9 cellular contexts compared by ENCODE assay signal in genomic region chr19:52961981-52962380, GRCh38. TPM values are rescaled to one million over a fixed set of nuclear protein-coding genes. Genes with fewer than 3 reads are reported as not detected.
DNase-seq lines count a peak whose midpoint lies in the region; ATAC-seq, FAIRE-seq and TF ChIP-seq lines count a peak whose summit lies in the region.
"Had no signal": no experiment of that assay in that cellular context is flagged by ENCODE, and none has a peak within 500 bp of the region (broad histone marks: within the 10 kb centered on the region; RNA-seq: fewer than 3 reads in every experiment).

No MANE protein-coding gene starts in this region.

- no peak overlapping the region for H2BK5ac ChIP-seq in H1 (ENCODE audit: low read depth, low read length)

- no peak overlapping the region for H3K18ac ChIP-seq in H1 (ENCODE audit: extremely low read depth, low read length)

- H4K5ac ChIP-seq in H1 (ENCODE audit: insufficient read length, low read depth, low read length), result no peak overlapping the region

- no peak for TF ChIP-seq RAD21 in H1 (IDR thresholded peaks at IDR 0.05 in 1 of 2, conservative IDR thresholded peaks at IDR 0.05 in 1 of 2; ENCODE audit: low read depth in 2 of 2, low read length in 2 of 2)

- no peaks in the 10 kb centered on the region for H3K27me3 ChIP-seq in CD4-positive, alpha-beta T cell (ENCODE audit: control insufficient read depth, insufficient read depth, low read length)
- H3K27me3 ChIP-seq in H1 (replicated peaks in 1 of 4; ENCODE audit: control insufficient read depth in 3 of 4, extremely low read depth in 1 of 4, insufficient read depth in 3 of 4, low read length in 3 of 4), result no peaks in the 10 kb centered on the region
- H3K27me3 ChIP-seq in neural progenitor cell, result no peaks in the 10 kb centered on the region

- peaks cover 42% of the 10 kb centered on the region for H3K9me3 ChIP-seq in CD4-positive, alpha-beta T cell (ENCODE audit: control insufficient read depth, low read length)
- H3K9me3 ChIP-seq in H1 (ENCODE audit: insufficient read depth in 2 of 2, low read depth in 1 of 2, low read length in 1 of 2), result 0 out of 4 replicates have a peak, but pooled peaks cover 0 to 3% of the 10 kb centered on the region in 2 experiments
- no peaks in the 10 kb centered on the region for H3K9me3 ChIP-seq in neural progenitor cell (ENCODE audit: low read depth)

- H2AFZ ChIP-seq in H1 (ENCODE audit: low read length) (peak overlapping the region; percentile 72; the same call in 1 of the 2 replicates), neural progenitor cell (replicated peaks) (peak overlapping the region; percentile 81)

- H3K14ac ChIP-seq in H1 (ENCODE audit: insufficient read length), result no peak overlapping the region

- H3K4me3 Mint-ChIP-seq in CD4-positive, alpha-beta T cell, result peak overlapping the region; percentile 97
- H3K4me3 Mint-ChIP-seq in neural progenitor cell, result peak overlapping the region; percentile 95

- H2BK15ac ChIP-seq in H1 (ENCODE audit: low read length), result no peak overlapping the region

- H3K4me1 ChIP-seq in H1 (replicated peaks in 1 of 4; ENCODE audit: control insufficient read depth in 3 of 4, insufficient read depth in 4 of 4, low read length in 3 of 4), result peaks cover 0 to 7% (median under 1%) of the 10 kb centered on the region in 4 experiments; a peak in 2 of 7 replicates
- H3K4me1 ChIP-seq in neural progenitor cell, result peaks cover 16% of the 10 kb centered on the region

- no peaks in the 10 kb centered on the region for H3K27me3 Mint-ChIP-seq in CD4-positive, alpha-beta T cell
- peaks cover 4% of the 10 kb centered on the region for H3K27me3 Mint-ChIP-seq in neural progenitor cell (ENCODE audit: insufficient read depth, low read depth)

- H2BK20ac ChIP-seq in H1 (ENCODE audit: low read length), result no peak overlapping the region

- no peak overlapping the region for H2BK120ac ChIP-seq in H1 (replicated peaks; ENCODE audit: low read depth, low read length)

- peak overlapping the region; percentile 71 to 97 for H3K4me2 ChIP-seq in H1 (ENCODE audit: insufficient read depth in 1 of 2, low read depth in 2 of 2, low read length in 2 of 2)
- H3K4me2 ChIP-seq in neural progenitor cell, result peak overlapping the region; percentile 73

- H3K9me3 Mint-ChIP-seq in CD4-positive, alpha-beta T cell, result peaks cover 5% of the 10 kb centered on the region
- H3K9me3 Mint-ChIP-seq in neural progenitor cell, result peaks cover 47% of the 10 kb centered on the region

- H3K27ac ChIP-seq in CD4-positive, alpha-beta T cell (ENCODE audit: low read depth, low read length), result peak overlapping the region; percentile 63
- H3K27ac ChIP-seq in H1 (ENCODE audit: low read depth, low read length) (no peak overlapping the region), neural progenitor cell (no peak overlapping the region)

- H3K23me2 ChIP-seq in H1 (ENCODE audit: low read depth, low read length), result peaks cover 3% of the 10 kb centered on the region

- H3K56ac ChIP-seq in H1 (replicated peaks; ENCODE audit: insufficient read length, low read depth, low read length), result no peak overlapping the region

- H3K36me3 Mint-ChIP-seq in CD4-positive, alpha-beta T cell (ENCODE audit: low read depth), result peaks cover 77% of the 10 kb centered on the region
- H3K36me3 Mint-ChIP-seq in neural progenitor cell, result peaks cover 35% of the 10 kb centered on the region

- POLR2A ChIA-PET in CD4-positive, alpha-beta T cell (lab: Charles Lee), result interaction anchor here (1.0 to 1.6 kb wide), 4 partner anchors 38 to 914 kb away, joined by 3 to 5 read pairs (median 4); partner anchors contain the start of genes ZNF432 and ZNF480
- POLR2A ChIA-PET in H1 (lab: Charles Lee; ENCODE audit: partially characterized antibody), result interaction anchor here (0.7 to 2.3 kb wide), 6 partner anchors 13 to 66 kb away, joined by 3 to 16 read pairs (median 4); no protein-coding TSS in a partner anchor

- H3K9ac ChIP-seq in H1 (replicated peaks in 1 of 4; ENCODE audit: extremely low read depth in 1 of 4, low read depth in 3 of 4, low read length in 3 of 4) (peak overlapping the region; percentile 46 to 74 (median 66)), neural progenitor cell (peak overlapping the region; percentile 67)

- H3K27ac Mint-ChIP-seq in CD4-positive, alpha-beta T cell, result peak overlapping the region; percentile 97
- peak overlapping the region; percentile 68 for H3K27ac Mint-ChIP-seq in neural progenitor cell

- peaks cover 0 to 21% (median 3%) of the 10 kb centered on the region in 4 experiments; a peak in 3 of 8 replicates for H3K36me3 ChIP-seq in H1 (ENCODE audit: control insufficient read depth in 2 of 4, insufficient read depth in 4 of 4, low read length in 3 of 4)
- no peaks in the 10 kb centered on the region for H3K36me3 ChIP-seq in neural progenitor cell

- no peak overlapping the region for H4K91ac ChIP-seq in H1 (replicated peaks; ENCODE audit: insufficient read length, low read length)

- no peak for FAIRE-seq in H1 (lab: Jason Lieb, UNC)

- H4K8ac ChIP-seq in H1 (ENCODE audit: extremely low read depth, insufficient read depth, low read length), result no peak overlapping the region

- H2AK5ac ChIP-seq in H1 (ENCODE audit: low read depth, low read length), result no peak overlapping the region

- TF ChIP-seq POLR2A in NB4 (IDR thresholded peaks at IDR 0.05; ENCODE audit: extremely low read depth, insufficient read length), result no peak
- no peak for TF ChIP-seq POLR2A in H1 (IDR thresholded peaks at IDR 0.05; ENCODE audit: control extremely low read depth in 1 of 2, low read depth in 2 of 2, low read length in 2 of 2)

- 47% methylated on average over 5 of the region's 5 CpGs; no CpG with 5 or more reads in 1 of the 2 experiments for WGBS in H1 (ENCODE audit: extremely low coverage in 1 of 2, insufficient coverage in 1 of 2, insufficient read length in 1 of 2, insufficient replicate concordance in 2 of 2, low coverage in 1 of 2, low lambda C conversion rate in 2 of 2, missing lambda C conversion rate in 1 of 2), 2 experiments

- peaks cover 36% of the 10 kb centered on the region for H3K4me1 Mint-ChIP-seq in CD4-positive, alpha-beta T cell (ENCODE audit: low read depth)
- peaks cover 18% of the 10 kb centered on the region for H3K4me1 Mint-ChIP-seq in neural progenitor cell

- H3K23ac ChIP-seq in H1 (ENCODE audit: insufficient read length), result no peak overlapping the region

- H3F3A ChIP-seq in neural progenitor cell (ENCODE audit: low read depth), result peaks cover 15% of the 10 kb centered on the region

- no peak for DNase-seq in CD4-positive, alpha-beta T cell
- DNase-seq in NB4 (ENCODE audit: low read depth) (peak; percentile 10), H1 (ENCODE audit: low read depth in 1 of 2, low spot score in 2 of 2) (no peak), neural progenitor cell (ENCODE audit: low spot score) (peak; percentile 12), cortex of kidney (lab: John Stamatoyannopoulos, UW) (no peak)

- H3K4ac ChIP-seq in H1 (replicated peaks; ENCODE audit: insufficient read length, low read depth, low read length), result no peak overlapping the region

- CTCF ChIA-PET in CD4-positive, alpha-beta T cell (lab: Charles Lee), result no interaction called here
- CTCF ChIA-PET in H1 (lab: Charles Lee; ENCODE audit: partially characterized antibody), result interaction anchor here (0.6 to 1.2 kb wide), 5 partner anchors 9 to 986 kb away, joined by 3 to 4 read pairs (median 4); no protein-coding TSS in a partner anchor

- H3K4me3 ChIP-seq in NB4 (ENCODE audit: low read depth, low read length) (peak overlapping the region; percentile 94), H1 (ENCODE audit: extremely low read depth in 1 of 4, insufficient read depth in 2 of 4, low read depth in 3 of 4, low read length in 4 of 4) (peak overlapping the region; percentile 82 to 89 (median 88)), neural progenitor cell (peak overlapping the region; percentile 87)

- no peak for ATAC-seq in CD4-positive, alpha-beta T cell (ENCODE audit: poor library complexity)
- ATAC-seq in GM18873 (IDR thresholded peaks at IDR 0.05; ENCODE audit: low FRiP score, unreplicated experiment), result no peak
- no peak for ATAC-seq in HG03025 (IDR thresholded peaks at IDR 0.05; ENCODE audit: low FRiP score, unreplicated experiment)
- ATAC-seq in GM19328 (IDR thresholded peaks at IDR 0.05; ENCODE audit: unreplicated experiment), result no peak

- H4K20me1 ChIP-seq in H1 (replicated peaks in 1 of 2; ENCODE audit: control insufficient read depth in 1 of 2, insufficient read depth in 2 of 2, low read length in 2 of 2) (peaks cover 0 to 2% of the 10 kb centered on the region in 2 experiments), neural progenitor cell (ENCODE audit: low read depth) (no peaks in the 10 kb centered on the region)

- H3K79me1 ChIP-seq in H1 (ENCODE audit: low read depth, low read length), result peaks cover 5% of the 10 kb centered on the region; the same call in 1 of the 2 replicates

- no peak for TF ChIP-seq EP300 in H1 (IDR thresholded peaks at IDR 0.05; ENCODE audit: borderline replicate concordance in 1 of 2, low read depth in 2 of 2, low read length in 2 of 2)

- H2BK12ac ChIP-seq in H1 (ENCODE audit: low read depth, low read length), result no peak overlapping the region

- TF ChIP-seq CTCF in CD4-positive, alpha-beta T cell (IDR thresholded peaks at IDR 0.05), result no peak
- no peak for TF ChIP-seq CTCF in NB4 (IDR thresholded peaks at IDR 0.05; ENCODE audit: low read depth, low read length)
- no peak for TF ChIP-seq CTCF in H1 (IDR thresholded peaks at IDR 0.05; ENCODE audit: control extremely low read depth in 1 of 3, insufficient read depth in 1 of 3, low read depth in 1 of 3, low read length in 3 of 3)
- TF ChIP-seq CTCF in neural progenitor cell (IDR thresholded peaks at IDR 0.05), result no peak

- intact Hi-C loops in CD4-positive, alpha-beta T cell (cut with DNase I, micrococcal nuclease), result loop anchor here (1.0 to 10.0 kb wide), 9 partner anchors 20 to 560 kb away; partner anchors contain the start of genes ZNF888 (in 2 of the 2), ZNF160 (in 1 of the 2), ZNF320 (in 1 of the 2) and ZNF525 (in 1 of the 2)

- peaks cover 0 to 25% of the 10 kb centered on the region in 2 experiments; a peak in 2 of 4 replicates for H3K79me2 ChIP-seq in H1 (ENCODE audit: control insufficient read depth in 1 of 2, insufficient read depth in 2 of 2, low read length in 2 of 2)
- peaks cover 44% of the 10 kb centered on the region for H3K79me2 ChIP-seq in neural progenitor cell (ENCODE audit: low read depth)

RNA-seq across cellular contexts. Expression of gene ZNF816, which starts 0.7 kb away (rescaled TPM):
- total RNA-seq in CD4-positive, alpha-beta T cell, result 1 to 10 TPM; 3.6 to 5.5 TPM
- total RNA-seq in H1 (2021; fragmentation: NEBNext Ultra II Directional; extraction: Animal tissue kit (Norgen Biotek cat#: 25700)), result 12.2 and 13.2 TPM in 2 replicates
- 2.4 and 2.7 TPM in 2 replicates for polyA plus RNA-seq in H1 (2011; rRNA removed)
- polyA plus RNA-seq in H1 (2011; cell fraction: cytosol; rRNA removed), result 4.5 TPM
- polyA plus RNA-seq in H1 (2011; cell fraction: nucleus; rRNA removed), result 2.7 TPM
- 4.8 to 10.1 TPM (median 5.3 TPM) in 4 replicates for polyA plus RNA-seq in H1 (2012, experiment 1 of 2)
- 1.4 TPM for polyA plus RNA-seq in H1 (2012, experiment 2 of 2)
- 7.3 TPM for polyA plus RNA-seq in H1 (2013, experiment 1 of 2)
- 6.4 TPM for polyA plus RNA-seq in H1 (2013, experiment 2 of 2)
- 12.2 and 21.9 TPM in 2 replicates for polyA minus RNA-seq in H1 (2011; rRNA and poly(A)+ RNA removed)
- 12.7 TPM for polyA minus RNA-seq in H1 (2011; cell fraction: cytosol; rRNA and poly(A)+ RNA removed)
- 19.6 TPM for polyA minus RNA-seq in H1 (2011; cell fraction: nucleus; rRNA and poly(A)+ RNA removed)
- 22.9 and 27.7 TPM in 2 replicates for total RNA-seq in neural progenitor cell (ENCODE audit: low replicate concordance)

RNA-seq across cellular contexts. Expression of gene ZNF888, which starts 38.8 kb away (rescaled TPM):
- 1 to 10 TPM; 2.5 to 3.0 TPM for total RNA-seq in CD4-positive, alpha-beta T cell
- 8.6 and 8.7 TPM in 2 replicates for total RNA-seq in H1 (2021; fragmentation: NEBNext Ultra II Directional; extraction: Animal tissue kit (Norgen Biotek cat#: 25700))
- 0.86 and 1.1 TPM in 2 replicates for polyA plus RNA-seq in H1 (2011; rRNA removed)
- polyA plus RNA-seq in H1 (2011; cell fraction: cytosol; rRNA removed), result 2.0 TPM
- polyA plus RNA-seq in H1 (2011; cell fraction: nucleus; rRNA removed), result 1.4 TPM
- polyA plus RNA-seq in H1 (2012, experiment 1 of 2), result 3.6 to 5.7 TPM (median 3.9 TPM) in 4 replicates
- 0.35 TPM for polyA plus RNA-seq in H1 (2012, experiment 2 of 2)
- polyA plus RNA-seq in H1 (2013, experiment 1 of 2), result 3.7 TPM
- 3.5 TPM for polyA plus RNA-seq in H1 (2013, experiment 2 of 2)
- 9.5 and 11.2 TPM in 2 replicates for polyA minus RNA-seq in H1 (2011; rRNA and poly(A)+ RNA removed)
- polyA minus RNA-seq in H1 (2011; cell fraction: cytosol; rRNA and poly(A)+ RNA removed), result 7.4 TPM
- polyA minus RNA-seq in H1 (2011; cell fraction: nucleus; rRNA and poly(A)+ RNA removed), result 6.6 TPM
- total RNA-seq in neural progenitor cell (ENCODE audit: low replicate concordance), result 8.9 and 11.6 TPM in 2 replicates

RNA-seq across cellular contexts. Expression of gene ERVV-1, which starts 51.7 kb away (rescaled TPM):
- total RNA-seq in CD4-positive, alpha-beta T cell, result not detected
- not detected in 2 replicates for total RNA-seq in H1 (2021; fragmentation: NEBNext Ultra II Directional; extraction: Animal tissue kit (Norgen Biotek cat#: 25700))
- polyA plus RNA-seq in H1 (2011; rRNA removed), result not detected in 2 replicates
- polyA plus RNA-seq in H1 (2011; cell fraction: cytosol; rRNA removed), result not detected
- not detected for polyA plus RNA-seq in H1 (2011; cell fraction: nucleus; rRNA removed)
- polyA plus RNA-seq in H1 (2012, experiment 1 of 2), result not detected in 4 replicates
- not detected for polyA plus RNA-seq in H1 (2012, experiment 2 of 2)
- polyA plus RNA-seq in H1 (2013, experiment 1 of 2), result 0.02 TPM
- polyA plus RNA-seq in H1 (2013, experiment 2 of 2), result not detected
- polyA minus RNA-seq in H1 (2011; rRNA and poly(A)+ RNA removed), result not detected in 2 replicates
- polyA minus RNA-seq in H1 (2011; cell fraction: cytosol; rRNA and poly(A)+ RNA removed), result not detected
- not detected for polyA minus RNA-seq in H1 (2011; cell fraction: nucleus; rRNA and poly(A)+ RNA removed)
- total RNA-seq in neural progenitor cell (ENCODE audit: low replicate concordance), result not detected in 2 replicates
- total RNA-seq: pulmonary artery endothelial cell had no signal

Comparison
In these comparisons a context has a peak if more than half of its experiments do, and no peak if none do; other contexts are left out.
1. DNase-seq: peak in NB4 (single experiment) and neural progenitor cell (single experiment); none in CD4-positive, alpha-beta T cell (0 of 10), H1 (0 of 2) and cortex of kidney (single experiment).
2. Peak in every context shown above with its lines, with median percentiles within 50 percentile points of each other: H3K4me3 ChIP-seq.